ENCODE assay signal across 2 cellular contexts in genomic region chr3:97504463-97504862, GRCh38.
TF ChIP-seq lines count a peak whose summit lies in the region.

No MANE protein-coding gene starts in this region.

TF ChIP-seq in HEK293, 187 proteins besides CTCF, POLR2A, EP300 and RAD21 (continued from another document):
- TF ChIP-seq ZNF664 (tag by site-specific recombination; IDR thresholded peaks at IDR 0.05): no peak

TF ChIP-seq in K562, 482 proteins besides CTCF, POLR2A, EP300 and RAD21 (continued from another document):
- TF ChIP-seq MGA (IDR thresholded peaks at IDR 0.05) (no peak), FOXA3 (CRISPR knock-in tag; conservative IDR thresholded peaks at IDR 0.05 in 1 of 2, IDR thresholded peaks at IDR 0.05 in 1 of 2) (no peak), BCL6 (CRISPR knock-in tag; IDR thresholded peaks at IDR 0.05) (no peak), MNT (conservative IDR thresholded peaks at IDR 0.05) (no peak), PHB (CRISPR knock-in tag; IDR thresholded peaks at IDR 0.05) (no peak)
